Comparison of ENCODE assay signal across 8 cellular contexts in the genomic region with DNA sequence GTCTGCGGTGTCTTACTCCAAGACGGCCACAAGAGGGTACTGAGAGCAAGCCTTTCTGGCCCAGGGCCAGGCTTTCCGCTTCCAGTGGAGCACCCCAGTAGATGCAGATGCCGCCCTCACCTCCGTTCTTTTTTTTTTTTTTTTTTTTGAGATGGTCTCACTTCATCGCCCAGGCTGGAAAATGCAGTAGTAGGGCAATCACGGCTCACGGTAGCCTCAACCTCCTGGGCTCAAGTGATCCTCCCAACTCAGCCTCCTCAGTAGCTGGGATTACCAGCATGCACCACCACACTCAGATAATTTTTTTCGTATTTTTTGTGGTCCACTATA. TPM values are rescaled to one million over a fixed set of nuclear protein-coding genes. Genes with fewer than 3 reads are reported as not detected.
A peak's percentile ranks its signal among the peaks of the same experiment; 100 is the strongest.
DNase-seq lines count a peak whose midpoint lies in the region; ATAC-seq, FAIRE-seq and TF ChIP-seq lines count a peak whose summit lies in the region.

No MANE protein-coding gene starts in this region.

- no peak overlapping the region for H3K27ac Mint-ChIP-seq in activated T-helper 2 cell treated with anti-CD3 and anti-CD28 coated beads, Interferon-gamma antibody, Interleukin-2, Interleukin-4, amounts not matched to agents 10 μg/mL and 5 μg/mL and 100 μg/mL, durations not matched to agents 14 hours and 24 hours and 36 hours

- H3K9me3 ChIP-seq in MM.1S (replicated peaks; ENCODE audit: insufficient read depth, low read length) (no peaks in the 10 kb centered on the region), RWPE2 (ENCODE audit: severe bottlenecking) (no peaks in the 10 kb centered on the region), osteoblast (ENCODE audit: low read depth, low read length) (no peaks in the 10 kb centered on the region), tibial artery (no peaks in the 10 kb centered on the region)

- no peaks in the 10 kb centered on the region for H3K9me3 Mint-ChIP-seq in activated T-helper 2 cell treated with anti-CD3 and anti-CD28 coated beads, Interferon-gamma antibody, Interleukin-2, Interleukin-4, amounts not matched to agents 10 μg/mL and 5 μg/mL and 100 μg/mL, durations not matched to agents 14 hours and 24 hours and 36 hours

- ATAC-seq in RWPE2 (ENCODE audit: low read depth) (peak; percentile 53), foreskin keratinocyte (peak; percentile 65)

- intact Hi-C loops in activated T-helper 2 cell treated with anti-CD3 and anti-CD28 coated beads, Interferon-gamma antibody, Interleukin-2, Interleukin-4, amounts not matched to agents 10 μg/mL and 5 μg/mL and 100 μg/mL, durations not matched to agents 14 hours and 24 hours and 36 hours (cut with micrococcal nuclease) = loop anchor here (1.0 to 10.0 kb wide), 3 partner anchors 13 to 384 kb away; no protein-coding TSS in a partner anchor
- intact Hi-C loops in tibial artery (cut with DNase I; ENCODE audit: low total_unique reads) = no loop called here

- FAIRE-seq in GM19239 (lab: Jason Lieb, UNC) = peak; percentile 94

- H4K20me1 ChIP-seq in MM.1S (ENCODE audit: insufficient read depth, low read length) = no peaks in the 10 kb centered on the region
- H4K20me1 ChIP-seq in osteoblast (ENCODE audit: insufficient read depth, low read length) = no peaks in the 10 kb centered on the region

- H3K79me2 ChIP-seq in MM.1S (ENCODE audit: low read length) = no peaks in the 10 kb centered on the region
- no peaks in the 10 kb centered on the region for H3K79me2 ChIP-seq in osteoblast (ENCODE audit: insufficient read depth, low read length)

- H3K27me3 ChIP-seq in MM.1S (replicated peaks; ENCODE audit: insufficient read depth, low read length) (peaks cover 7% of the 10 kb centered on the region), RWPE2 (ENCODE audit: insufficient read depth, poor library complexity, severe bottlenecking) (no peaks in the 10 kb centered on the region), foreskin keratinocyte (peaks cover 12% of the 10 kb centered on the region), osteoblast (ENCODE audit: insufficient read depth, low read length) (peaks cover 11% of the 10 kb centered on the region), tibial artery (peaks cover 0 to 31% of the 10 kb centered on the region in 2 donors)

- no peaks in the 10 kb centered on the region for H3F3A ChIP-seq in MM.1S (ENCODE audit: insufficient read depth, low read length)

- H3K36me3 ChIP-seq in MM.1S (replicated peaks; ENCODE audit: insufficient read depth, low read length) = no peaks in the 10 kb centered on the region
- no peaks in the 10 kb centered on the region for H3K36me3 ChIP-seq in RWPE2 (ENCODE audit: low read depth)
- no peaks in the 10 kb centered on the region for H3K36me3 ChIP-seq in osteoblast (ENCODE audit: insufficient read depth, low read length)
- no peaks in the 10 kb centered on the region for H3K36me3 ChIP-seq in tibial artery

- H3K4me2 ChIP-seq in MM.1S (ENCODE audit: low read depth, low read length) (no peak overlapping the region), osteoblast (ENCODE audit: insufficient read depth, low read length) (no peak overlapping the region)

- H3K9me2 ChIP-seq in MM.1S (replicated peaks; ENCODE audit: insufficient read depth, low read length) = no peaks in the 10 kb centered on the region

- H3K9ac ChIP-seq in MM.1S (ENCODE audit: low read length) = no peak overlapping the region

- DNase-seq in AG08396 (ENCODE audit: low spot score) (peak; percentile 87), GM19239 (ENCODE audit: insufficient read length, low spot score) (peak; percentile 93), MM.1S (peak; percentile 62), RWPE2 (ENCODE audit: low spot score) (peak; percentile 86), foreskin keratinocyte (peak in 1 of 2 donors; percentile 48), osteoblast (ENCODE audit: insufficient read length, low spot score, missing footprints) (peak; percentile 98), tibial artery (peak; percentile 79 to 83)
- peak; percentile 67 for DNase-seq in activated T-helper 2 cell treated with anti-CD3 and anti-CD28 coated beads, Interferon-gamma antibody, Interleukin-2, Interleukin-4, amounts not matched to agents 10 μg/mL and 5 μg/mL and 100 μg/mL, durations not matched to agents 14 hours and 24 hours and 36 hours (ENCODE audit: low spot score)

- H2AFZ ChIP-seq in MM.1S (ENCODE audit: low read length) (no peak overlapping the region), osteoblast (ENCODE audit: low read length) (no peak overlapping the region)

- TF ChIP-seq CTCF in MM.1S (IDR thresholded peaks at IDR 0.05; ENCODE audit: low read length) (peak; percentile 49), RWPE2 (IDR thresholded peaks at IDR 0.05; ENCODE audit: poor library complexity, severe bottlenecking) (peak; percentile 86), foreskin keratinocyte (conservative IDR thresholded peaks at IDR 0.05) (peak; percentile 78), osteoblast (IDR thresholded peaks at IDR 0.05; ENCODE audit: extremely low read depth, low read depth, low read length) (peak; percentile 73), tibial artery (IDR thresholded peaks at IDR 0.05) (peak; percentile 56 to 59)

- H3K4me3 ChIP-seq in MM.1S (ENCODE audit: low read length) (no peak overlapping the region), RWPE2 (ENCODE audit: severe bottlenecking) (no peak overlapping the region), osteoblast (ENCODE audit: insufficient read depth, low read length) (no peak overlapping the region), tibial artery (no peak overlapping the region)

- H3K4me1 ChIP-seq in MM.1S (ENCODE audit: low read length) = no peaks in the 10 kb centered on the region
- H3K4me1 ChIP-seq in RWPE2 (ENCODE audit: insufficient read depth, poor library complexity, severe bottlenecking) = peaks cover 5% of the 10 kb centered on the region
- H3K4me1 ChIP-seq in foreskin keratinocyte = no peaks in the 10 kb centered on the region
- H3K4me1 ChIP-seq in osteoblast (ENCODE audit: insufficient read depth, low read length) = peaks cover 5% of the 10 kb centered on the region
- peaks cover 0 to 15% (median 10%) of the 10 kb centered on the region in 4 donors for H3K4me1 ChIP-seq in tibial artery

- peaks cover 5% of the 10 kb centered on the region for H3K27me3 Mint-ChIP-seq in activated T-helper 2 cell treated with anti-CD3 and anti-CD28 coated beads, Interferon-gamma antibody, Interleukin-2, Interleukin-4, amounts not matched to agents 10 μg/mL and 5 μg/mL and 100 μg/mL, durations not matched to agents 14 hours and 24 hours and 36 hours (ENCODE audit: low read depth)

- no peaks in the 10 kb centered on the region for H3K4me1 Mint-ChIP-seq in activated T-helper 2 cell treated with anti-CD3 and anti-CD28 coated beads, Interferon-gamma antibody, Interleukin-2, Interleukin-4, amounts not matched to agents 10 μg/mL and 5 μg/mL and 100 μg/mL, durations not matched to agents 14 hours and 24 hours and 36 hours (ENCODE audit: low read depth)

- no peak overlapping the region for H3K4me3 Mint-ChIP-seq in activated T-helper 2 cell treated with anti-CD3 and anti-CD28 coated beads, Interferon-gamma antibody, Interleukin-2, Interleukin-4, amounts not matched to agents 10 μg/mL and 5 μg/mL and 100 μg/mL, durations not matched to agents 14 hours and 24 hours and 36 hours (ENCODE audit: low read depth)

- H3K27ac ChIP-seq in MM.1S (ENCODE audit: low read length) (no peak overlapping the region), RWPE2 (ENCODE audit: poor library complexity, severe bottlenecking) (no peak overlapping the region), foreskin keratinocyte (no peak overlapping the region), osteoblast (ENCODE audit: low read depth, low read length) (no peak overlapping the region), tibial artery (no peak overlapping the region)

- no peaks in the 10 kb centered on the region for H3K36me3 Mint-ChIP-seq in activated T-helper 2 cell treated with anti-CD3 and anti-CD28 coated beads, Interferon-gamma antibody, Interleukin-2, Interleukin-4, amounts not matched to agents 10 μg/mL and 5 μg/mL and 100 μg/mL, durations not matched to agents 14 hours and 24 hours and 36 hours (ENCODE audit: low read depth)

RNA-seq across cellular contexts. Expression of gene LBHD2, which starts 5.6 kb away (rescaled TPM):
- not detected in 2 replicates for total RNA-seq in activated T-helper 2 cell treated with anti-CD3 and anti-CD28 coated beads, Interferon-gamma antibody, Interleukin-2, Interleukin-4, amounts not matched to agents 10 μg/mL and 5 μg/mL and 100 μg/mL, durations not matched to agents 14 hours and 24 hours and 36 hours
- not detected in 2 replicates for total RNA-seq in foreskin keratinocyte
- not detected in 2 replicates for polyA plus RNA-seq in foreskin keratinocyte
- not detected in 2 replicates for total RNA-seq in osteoblast

RNA-seq across cellular contexts. Expression of gene EXOC3L4, which starts 16.1 kb away (rescaled TPM):
- total RNA-seq in activated T-helper 2 cell treated with anti-CD3 and anti-CD28 coated beads, Interferon-gamma antibody, Interleukin-2, Interleukin-4, amounts not matched to agents 10 μg/mL and 5 μg/mL and 100 μg/mL, durations not matched to agents 14 hours and 24 hours and 36 hours = not detected in 2 replicates
- total RNA-seq in foreskin keratinocyte (not detected in 2 replicates), osteoblast (0.29 TPM in 1 of 2 replicates, not detected in the other)
- not detected in 2 replicates for polyA plus RNA-seq in foreskin keratinocyte

RNA-seq across cellular contexts. Expression of gene CDC42BPB, which starts 21.0 kb away (rescaled TPM):
- 2.3 and 3.5 TPM in 2 replicates for total RNA-seq in activated T-helper 2 cell treated with anti-CD3 and anti-CD28 coated beads, Interferon-gamma antibody, Interleukin-2, Interleukin-4, amounts not matched to agents 10 μg/mL and 5 μg/mL and 100 μg/mL, durations not matched to agents 14 hours and 24 hours and 36 hours
- total RNA-seq in foreskin keratinocyte (52.9 and 59.7 TPM in 2 replicates), osteoblast (99.9 and 118 TPM in 2 replicates)
- polyA plus RNA-seq in foreskin keratinocyte = 15.9 and 16.8 TPM in 2 replicates

RNA-seq across cellular contexts. Expression of gene TNFAIP2, which starts 44.9 kb away (rescaled TPM):
- 0.64 and 1.0 TPM in 2 replicates for total RNA-seq in activated T-helper 2 cell treated with anti-CD3 and anti-CD28 coated beads, Interferon-gamma antibody, Interleukin-2, Interleukin-4, amounts not matched to agents 10 μg/mL and 5 μg/mL and 100 μg/mL, durations not matched to agents 14 hours and 24 hours and 36 hours
- 0.28 and 0.65 TPM in 2 replicates for total RNA-seq in foreskin keratinocyte
- 0.27 and 0.65 TPM in 2 replicates for polyA plus RNA-seq in foreskin keratinocyte
- total RNA-seq in osteoblast = 41.3 and 60.1 TPM in 2 replicates

Comparison
In these comparisons a context has a peak if more than half of its experiments do, and no peak if none do; other contexts are left out.
1. RNA of gene CDC42BPB, which starts 21.0 kb away (total RNA-seq): 99.9 to 118 TPM in osteoblast and 52.9 to 59.7 TPM in foreskin keratinocyte; 2.3 to 3.5 TPM in activated T-helper 2 cell treated with anti-CD3 and anti-CD28 coated beads, Interferon-gamma antibody, Interleukin-2, Interleukin-4, amounts not matched to agents 10 μg/mL and 5 μg/mL and 100 μg/mL, durations not matched to agents 14 hours and 24 hours and 36 hours; every median in the first group is over 10 times any median in the second.
2. Peak in every context shown above with its lines, with median percentiles within 50 percentile points of each other: CTCF ChIP-seq.